In the genomic region with DNA sequence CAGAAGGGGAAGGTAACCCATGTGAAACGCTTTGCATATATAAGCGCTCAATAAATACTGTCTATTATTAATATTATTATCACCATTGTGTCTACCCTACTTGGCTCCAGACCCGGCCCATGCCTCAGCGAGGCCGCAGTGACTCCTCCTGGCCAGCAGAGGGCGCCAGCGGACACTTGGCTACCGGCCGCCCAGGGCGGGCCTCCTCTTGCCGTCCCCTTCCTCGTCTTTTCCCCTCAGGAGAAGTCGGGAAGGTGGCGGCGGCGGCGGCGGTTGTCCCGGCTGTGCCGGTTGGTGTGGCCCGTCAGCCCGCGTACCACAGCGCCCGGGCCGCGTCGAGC, we compare ENCODE assay signal across 8 cellular contexts. TPM values are rescaled to one million over a fixed set of nuclear protein-coding genes. Genes with fewer than 3 reads are reported as not detected.
A peak's percentile ranks its signal among the peaks of the same experiment; 100 is the strongest.
DNase-seq lines count a peak whose midpoint lies in the region; ATAC-seq and TF ChIP-seq lines count a peak whose summit lies in the region.

A gene with protein sequence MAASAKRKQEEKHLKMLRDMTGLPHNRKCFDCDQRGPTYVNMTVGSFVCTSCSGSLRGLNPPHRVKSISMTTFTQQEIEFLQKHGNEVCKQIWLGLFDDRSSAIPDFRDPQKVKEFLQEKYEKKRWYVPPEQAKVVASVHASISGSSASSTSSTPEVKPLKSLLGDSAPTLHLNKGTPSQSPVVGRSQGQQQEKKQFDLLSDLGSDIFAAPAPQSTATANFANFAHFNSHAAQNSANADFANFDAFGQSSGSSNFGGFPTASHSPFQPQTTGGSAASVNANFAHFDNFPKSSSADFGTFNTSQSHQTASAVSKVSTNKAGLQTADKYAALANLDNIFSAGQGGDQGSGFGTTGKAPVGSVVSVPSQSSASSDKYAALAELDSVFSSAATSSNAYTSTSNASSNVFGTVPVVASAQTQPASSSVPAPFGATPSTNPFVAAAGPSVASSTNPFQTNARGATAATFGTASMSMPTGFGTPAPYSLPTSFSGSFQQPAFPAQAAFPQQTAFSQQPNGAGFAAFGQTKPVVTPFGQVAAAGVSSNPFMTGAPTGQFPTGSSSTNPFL (plus strand): TSS at position 233 of the 341 bp plus-strand sequence. CDS start 266 bp downstream, outside the sequence.

- peak within 1 kb of the TSS; percentile 38 for H2AFZ ChIP-seq in KMS-11 (ENCODE audit: low read depth)

- no peaks in the 10 kb centered on the region for H3K9me3 Mint-ChIP-seq in neural crest cell

- H3K36me3 ChIP-seq in KMS-11 (ENCODE audit: insufficient read depth) (no peaks in the 10 kb centered on the region), stomach smooth muscle (ENCODE audit: control insufficient read depth in 2 of 2, insufficient read depth in 2 of 2, low read length in 2 of 2) (no peaks in the 10 kb centered on the region)

- no peaks in the 10 kb centered on the region for H3K27me3 ChIP-seq in KMS-11 (ENCODE audit: insufficient read depth, low read depth)
- no peaks in the 10 kb centered on the region for H3K27me3 ChIP-seq in stomach smooth muscle (ENCODE audit: control insufficient read depth in 1 of 2, insufficient read depth in 2 of 2, low read length in 2 of 2)

- H3K4me3 ChIP-seq in KMS-11 (IDR thresholded peaks at IDR 0.05; ENCODE audit: insufficient read depth, low read depth, low read length) (no peak within 1 kb of the TSS), fibroblast of villous mesenchyme (ENCODE audit: low read depth, low read length) (peak within 1 kb of the TSS; percentile 81), stomach smooth muscle (ENCODE audit: low read length in 2 of 2) (peak within 1 kb of the TSS; percentile 58 to 83)

- TF ChIP-seq CTCF in KMS-11 (conservative IDR thresholded peaks at IDR 0.05; ENCODE audit: low read depth, low read length), result peak; percentile 78
- peak; percentile 96 for TF ChIP-seq CTCF in fibroblast of villous mesenchyme (IDR thresholded peaks at IDR 0.05; ENCODE audit: insufficient read depth, low read depth, low read length)
- peak; percentile 99 for TF ChIP-seq CTCF in neural crest cell (conservative IDR thresholded peaks at IDR 0.05)

- peaks cover 22% of the 10 kb centered on the region for H4K20me1 ChIP-seq in KMS-11 (ENCODE audit: insufficient read depth)

- H3K4me1 ChIP-seq in KMS-11 (ENCODE audit: low read depth, poor library complexity, severe bottlenecking), result peaks cover 26% of the 10 kb centered on the region
- peaks cover 3% of the 10 kb centered on the region for H3K4me1 ChIP-seq in stomach smooth muscle (ENCODE audit: control insufficient read depth, insufficient read depth, low read length)

- H3K9me3 ChIP-seq in stomach smooth muscle (ENCODE audit: control insufficient read depth in 2 of 2, low read length in 2 of 2), result no peaks in the 10 kb centered on the region

- peak; percentile 89 for ATAC-seq in GM21737 (IDR thresholded peaks at IDR 0.05; ENCODE audit: unreplicated experiment)

- DNase-seq in ELR (ENCODE audit: low read depth) (peak; percentile 76), SHP77 (lab: John Stamatoyannopoulos, UW) (peak; percentile 28 to 70), fibroblast of villous mesenchyme (ENCODE audit: low read depth) (peak; percentile 78), neural crest cell (ENCODE audit: low read depth, low spot score) (peak; percentile 96)
- peak; percentile 96 for DNase-seq in activated effector memory CD4-positive, alpha-beta T cell treated with anti-CD3 and anti-CD28 coated beads, Interleukin-2, amount 50 U/mL, for 16 hours

- H3K36me3 Mint-ChIP-seq in neural crest cell (ENCODE audit: low read depth), result no peaks in the 10 kb centered on the region

- H3K27me3 Mint-ChIP-seq in neural crest cell (ENCODE audit: low read depth), result no peaks in the 10 kb centered on the region

- peak within 1 kb of the TSS; percentile 90 for H3K4me3 Mint-ChIP-seq in neural crest cell

- peaks cover 20% of the 10 kb centered on the region for H3K4me1 Mint-ChIP-seq in neural crest cell

- H3K27ac Mint-ChIP-seq in neural crest cell (ENCODE audit: unreplicated experiment), result peak within 1 kb of the TSS; percentile 52

- H3K27ac ChIP-seq in KMS-11 (peak within 1 kb of the TSS; percentile 46), stomach smooth muscle (ENCODE audit: low read length) (peak within 1 kb of the TSS; percentile 49)

- peak within 1 kb of the TSS; percentile 74 for H3K4me2 ChIP-seq in KMS-11

- H3K79me2 ChIP-seq in KMS-11 (ENCODE audit: insufficient read depth, low read depth), result peaks cover 39% of the 10 kb centered on the region

- H3K9ac ChIP-seq in KMS-11, result peak within 1 kb of the TSS; percentile 66; the same call in 1 of the 2 replicates
- peak within 1 kb of the TSS; percentile 62 to 71 for H3K9ac ChIP-seq in stomach smooth muscle (ENCODE audit: low read length in 2 of 2)

RNA-seq across cellular contexts. Expression of the gene that starts here (rescaled TPM):
- total RNA-seq in fibroblast of villous mesenchyme (30.0 and 56.1 TPM in 2 replicates), neural crest cell (68.9 and 71.6 TPM in 2 replicates)
